In the genomic region with DNA sequence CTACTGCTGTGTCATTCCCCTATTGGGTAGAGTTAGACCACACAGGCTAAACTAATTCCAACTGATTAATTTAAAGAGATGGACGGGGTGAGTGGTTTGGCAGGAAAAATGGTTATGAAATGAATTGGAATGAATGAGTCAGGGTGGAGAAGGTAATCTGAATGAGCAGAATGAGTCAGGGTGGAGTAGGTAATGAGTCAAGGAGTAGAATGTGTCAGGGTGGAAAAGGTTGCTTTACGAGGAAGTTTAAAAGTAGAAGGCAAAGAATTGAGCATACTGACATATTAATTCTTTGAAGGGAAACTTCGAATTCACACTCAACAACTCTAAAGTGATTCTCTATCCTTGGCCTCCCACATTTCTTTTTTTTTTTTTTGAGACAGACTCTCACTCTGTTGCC, we compare ENCODE assay signal across 16 cellular contexts. TPM values are rescaled to one million over a fixed set of nuclear protein-coding genes. Genes with fewer than 3 reads are reported as not detected.
DNase-seq lines count a peak whose midpoint lies in the region; ATAC-seq and TF ChIP-seq lines count a peak whose summit lies in the region.
"Had no signal": no experiment of that assay in that cellular context is flagged by ENCODE, and none has a peak within 500 bp of the region (broad histone marks: within the 10 kb centered on the region; RNA-seq: fewer than 3 reads in every experiment).

No MANE protein-coding gene starts in this region.

- H3K4me1 Mint-ChIP-seq in activated CD4-positive, alpha-beta T cell treated with anti-CD3 and anti-CD28 coated beads for 36 hours, result peaks cover 9% of the 10 kb centered on the region
- H3K4me1 Mint-ChIP-seq in stimulated activated effector memory CD8-positive, alpha-beta T cell treated with anti-CD3 and anti-CD28 coated beads, Interleukin-12 subunit alpha, Interleukin-12 subunit beta, amount 100 ng/mL, for 72 hours, result no peaks in the 10 kb centered on the region

- peak overlapping the region; percentile 86 for H3K27ac ChIP-seq in PC-9
- H3K27ac ChIP-seq in epithelial cell of prostate, result peak overlapping the region; percentile 82
- H3K27ac ChIP-seq: esophagus muscularis mucosa, ovary had no signal

- POLR2A ChIA-PET in activated CD4-positive, alpha-beta T cell treated with anti-CD3 and anti-CD28 coated beads for 36 hours (lab: Charles Lee), result no interaction called here
- POLR2A ChIA-PET in PC-9 (lab: Charles Lee; ENCODE audit: unreplicated experiment), result no interaction called here

- intact Hi-C loops in activated CD4-positive, alpha-beta T cell treated with anti-CD3 and anti-CD28 coated beads for 36 hours (cut with DNase I, micrococcal nuclease), result loop anchor here in 1 of 2 experiments (1.0 kb wide), 2 partner anchors 24 to 77 kb away; partner anchors contain the start of gene ZNF561
- intact Hi-C loops in PC-9 (cut with micrococcal nuclease; ENCODE audit: unreplicated experiment), result no loop called here

- H3K27me3 Mint-ChIP-seq in activated CD4-positive, alpha-beta T cell treated with anti-CD3 and anti-CD28 coated beads for 36 hours, result peaks cover 6% of the 10 kb centered on the region

- H3K27ac Mint-ChIP-seq in activated CD4-positive, alpha-beta T cell treated with anti-CD3 and anti-CD28 coated beads for 36 hours, result peak overlapping the region; percentile 80
- no peak overlapping the region for H3K27ac Mint-ChIP-seq in stimulated activated effector memory CD8-positive, alpha-beta T cell treated with anti-CD3 and anti-CD28 coated beads, Interleukin-12 subunit alpha, Interleukin-12 subunit beta, amount 100 ng/mL, for 72 hours

- no peaks in the 10 kb centered on the region for H3K79me2 ChIP-seq in PC-9 (ENCODE audit: low read depth)

- BruUV-seq in PC-9 (replicated peaks; lab: Mats Ljungman, UMichigan), result no TSS peak

- H2AFZ ChIP-seq in PC-9, result no peak overlapping the region

- no peaks in the 10 kb centered on the region for H3K36me3 ChIP-seq in PC-9 (ENCODE audit: low read depth)
- H3K36me3 ChIP-seq: esophagus muscularis mucosa, ovary had no signal

- H3K36me3 Mint-ChIP-seq in activated CD4-positive, alpha-beta T cell treated with anti-CD3 and anti-CD28 coated beads for 36 hours (ENCODE audit: low read depth), result peaks cover 12% of the 10 kb centered on the region
- peaks cover 6% of the 10 kb centered on the region for H3K36me3 Mint-ChIP-seq in stimulated activated effector memory CD8-positive, alpha-beta T cell treated with anti-CD3 and anti-CD28 coated beads, Interleukin-12 subunit alpha, Interleukin-12 subunit beta, amount 100 ng/mL, for 72 hours

- H3K4me3 ChIP-seq in PC-9, result no peak overlapping the region; the same call in 1 of the 2 replicates
- H3K4me3 ChIP-seq: esophagus muscularis mucosa, ovary had no signal

- CTCF ChIA-PET in activated CD4-positive, alpha-beta T cell treated with anti-CD3 and anti-CD28 coated beads for 36 hours (lab: Charles Lee), result no interaction called here
- CTCF ChIA-PET in PC-9 (lab: Charles Lee), result no interaction called here

- peak; percentile 94 for ATAC-seq in activated CD4-positive, alpha-beta T cell treated with anti-CD3 and anti-CD28 coated beads for 36 hours
- ATAC-seq in stimulated activated effector memory CD8-positive, alpha-beta T cell treated with anti-CD3 and anti-CD28 coated beads, Interleukin-12 subunit alpha, Interleukin-12 subunit beta, amount 100 ng/mL, for 72 hours, result peak; percentile 99
- ATAC-seq: left ventricle myocardium superior had no signal

- no peak for TF ChIP-seq CTCF in PC-9 (conservative IDR thresholded peaks at IDR 0.05)

- no peaks in the 10 kb centered on the region for H3K9me2 ChIP-seq in PC-9 (ENCODE audit: insufficient read depth)

- peaks cover 20% of the 10 kb centered on the region for H3K4me1 ChIP-seq in PC-9 (replicated peaks; ENCODE audit: insufficient read depth)
- H3K4me1 ChIP-seq: esophagus muscularis mucosa had no signal

- H4K20me1 ChIP-seq in PC-9 (ENCODE audit: insufficient read depth), result no peaks in the 10 kb centered on the region

- H3K4me3 Mint-ChIP-seq in activated CD4-positive, alpha-beta T cell treated with anti-CD3 and anti-CD28 coated beads for 36 hours, result no peak overlapping the region
- H3K4me3 Mint-ChIP-seq in stimulated activated effector memory CD8-positive, alpha-beta T cell treated with anti-CD3 and anti-CD28 coated beads, Interleukin-12 subunit alpha, Interleukin-12 subunit beta, amount 100 ng/mL, for 72 hours, result no peak overlapping the region

- H3K9me3 ChIP-seq in PC-9 (ENCODE audit: insufficient read depth, low read depth), result peaks cover 23% of the 10 kb centered on the region
- H3K9me3 ChIP-seq: ovary had no signal

- H3F3A ChIP-seq in PC-9 (ENCODE audit: insufficient read depth, low read depth), result peaks cover 19% of the 10 kb centered on the region

- peak overlapping the region; percentile 66 for H3K4me2 ChIP-seq in PC-9

- DNase-seq in activated CD4-positive, alpha-beta T cell treated with anti-CD3 and anti-CD28 coated beads for 36 hours, result no peak
- no peak for DNase-seq in activated CD4-positive, alpha-beta T cell treated with anti-CD3 and anti-CD28 coated beads for 48 hours
- DNase-seq in PC-9 (peak; percentile 20 to 94), epithelial cell of prostate (ENCODE audit: low read depth, low spot score) (peak; percentile 85), midbrain (lab: John Stamatoyannopoulos, UW) (no peak), COLO668 (lab: John Stamatoyannopoulos, UW; ENCODE audit: unreplicated experiment) (no peak)
- no peak for DNase-seq in stimulated activated effector memory CD8-positive, alpha-beta T cell treated with anti-CD3 and anti-CD28 coated beads, Interleukin-12 subunit alpha, Interleukin-12 subunit beta, amount 100 ng/mL, for 72 hours (ENCODE audit: low spot score in 2 of 2)
- no peak for DNase-seq in stimulated activated CD4-positive, alpha-beta T cell treated with anti-CD3 and anti-CD28 coated beads, Interleukin-2, amount 100 ng/mL, for 24 hours
- DNase-seq: activated CD4-positive, alpha-beta T cell treated with anti-CD3 and anti-CD28 coated beads, Interleukin-2, amount 50 U/mL, for 1 hour; anterior cingulate cortex; GDM1; left ventricle myocardium superior; MM.1S; NCI-H510A treated with DMSO at 0.1 percent for 48 hours; ovary had no signal

- H3K27me3 ChIP-seq in PC-9 (ENCODE audit: insufficient read depth, low read depth), result no peaks in the 10 kb centered on the region
- H3K27me3 ChIP-seq: ovary had no signal

- H3K9me3 Mint-ChIP-seq in activated CD4-positive, alpha-beta T cell treated with anti-CD3 and anti-CD28 coated beads for 36 hours (ENCODE audit: low read depth), result peaks cover 15% of the 10 kb centered on the region
- H3K9me3 Mint-ChIP-seq in stimulated activated effector memory CD8-positive, alpha-beta T cell treated with anti-CD3 and anti-CD28 coated beads, Interleukin-12 subunit alpha, Interleukin-12 subunit beta, amount 100 ng/mL, for 72 hours, result peaks cover 7% of the 10 kb centered on the region

RNA-seq across cellular contexts. Expression of gene ZNF121, which starts 12.7 kb away (rescaled TPM):
- 10 to 100 TPM; 71.4 to 75.3 TPM for total RNA-seq in activated CD4-positive, alpha-beta T cell treated with anti-CD3 and anti-CD28 coated beads for 36 hours
- total RNA-seq in PC-9 (2021), result 36.6 and 51.3 TPM in 2 replicates

RNA-seq across cellular contexts. Expression of gene ZNF561, which starts 24.0 kb away (rescaled TPM):
- 10 to 100 TPM; 19.1 to 22.7 TPM for total RNA-seq in activated CD4-positive, alpha-beta T cell treated with anti-CD3 and anti-CD28 coated beads for 36 hours
- 28.9 and 31.2 TPM in 2 replicates for total RNA-seq in PC-9 (2021)

RNA-seq across cellular contexts. Expression of gene ZNF426, which starts 58.6 kb away (rescaled TPM):
- total RNA-seq in activated CD4-positive, alpha-beta T cell treated with anti-CD3 and anti-CD28 coated beads for 36 hours, result 10 to 100 TPM; 10.4 to 12.3 TPM
- 16.1 and 24.0 TPM in 2 replicates for total RNA-seq in PC-9 (2021)

Comparison
In these comparisons a context has a peak if more than half of its experiments do, and no peak if none do; other contexts are left out.
1. DNase-seq: peak in PC-9 (2 of 2) and epithelial cell of prostate (single experiment); none in activated CD4-positive, alpha-beta T cell treated with anti-CD3 and anti-CD28 coated beads for 36 hours (single experiment), activated CD4-positive, alpha-beta T cell treated with anti-CD3 and anti-CD28 coated beads for 48 hours (single experiment), stimulated activated effector memory CD8-positive, alpha-beta T cell treated with anti-CD3 and anti-CD28 coated beads, Interleukin-12 subunit alpha, Interleukin-12 subunit beta, amount 100 ng/mL, for 72 hours (0 of 2), midbrain (single experiment), stimulated activated CD4-positive, alpha-beta T cell treated with anti-CD3 and anti-CD28 coated beads, Interleukin-2, amount 100 ng/mL, for 24 hours (0 of 2) and COLO668 (single experiment).